2 cellular contexts compared by ENCODE assay signal in genomic region chr17:50071692-50072091, GRCh38.
TF ChIP-seq lines count a peak whose summit lies in the region.

No MANE protein-coding gene starts in this region.

TF ChIP-seq in GM23338, 12 proteins besides CTCF, POLR2A, EP300 and RAD21:
- TF ChIP-seq ZNF331 (CRISPR knock-in tag; IDR thresholded peaks at IDR 0.05; ENCODE audit: low read depth) (peak; percentile 60), STAT1 (IDR thresholded peaks at IDR 0.05; ENCODE audit: unreplicated experiment) (no peak), CREB1 (CRISPR knock-in tag; IDR thresholded peaks at IDR 0.05; ENCODE audit: low read depth) (no peak), POLR2AphosphoS5 (IDR thresholded peaks at IDR 0.05; ENCODE audit: low read depth) (no peak), EZH2phosphoT487 (IDR thresholded peaks at IDR 0.05; ENCODE audit: unreplicated experiment) (no peak)

TF ChIP-seq in IMR-90, 13 proteins besides CTCF, POLR2A, EP300 and RAD21:
- no peak for TF ChIP-seq RCOR1 (IDR thresholded peaks at IDR 0.05; ENCODE audit: insufficient replicate concordance, low read length)
- TF ChIP-seq FOS (IDR thresholded peaks at IDR 0.05; ENCODE audit: low read depth, low read length) = no peak
- TF ChIP-seq MAFK (IDR thresholded peaks at IDR 0.05; ENCODE audit: low read depth, low read length) = no peak
- TF ChIP-seq ELK1 (IDR thresholded peaks at IDR 0.05; ENCODE audit: borderline replicate concordance, low read depth, low read length) = no peak
- no peak for TF ChIP-seq BHLHE40 (IDR thresholded peaks at IDR 0.05; ENCODE audit: low read depth, low read length)
- TF ChIP-seq RFX5 (IDR thresholded peaks at IDR 0.05; ENCODE audit: low read depth, low read length) = no peak
- TF ChIP-seq USF2 (IDR thresholded peaks at IDR 0.05; ENCODE audit: low read depth, low read length) = no peak
- no peak for TF ChIP-seq SMC3 (IDR thresholded peaks at IDR 0.05; ENCODE audit: low read depth, low read length)
- TF ChIP-seq NFE2L2 (IDR thresholded peaks at IDR 0.05; ENCODE audit: low read depth, low read length) = no peak
- no peak for TF ChIP-seq MAZ (IDR thresholded peaks at IDR 0.05; ENCODE audit: borderline replicate concordance, low read depth, low read length)
- TF ChIP-seq CEBPB (IDR thresholded peaks at IDR 0.05; ENCODE audit: low read depth, low read length) = no peak
- TF ChIP-seq MXI1 (IDR thresholded peaks at IDR 0.05; ENCODE audit: borderline replicate concordance, low read depth, low read length) = no peak
- no peak for TF ChIP-seq CHD1 (IDR thresholded peaks at IDR 0.05; ENCODE audit: low read depth, low read length)
